In the genomic region with DNA sequence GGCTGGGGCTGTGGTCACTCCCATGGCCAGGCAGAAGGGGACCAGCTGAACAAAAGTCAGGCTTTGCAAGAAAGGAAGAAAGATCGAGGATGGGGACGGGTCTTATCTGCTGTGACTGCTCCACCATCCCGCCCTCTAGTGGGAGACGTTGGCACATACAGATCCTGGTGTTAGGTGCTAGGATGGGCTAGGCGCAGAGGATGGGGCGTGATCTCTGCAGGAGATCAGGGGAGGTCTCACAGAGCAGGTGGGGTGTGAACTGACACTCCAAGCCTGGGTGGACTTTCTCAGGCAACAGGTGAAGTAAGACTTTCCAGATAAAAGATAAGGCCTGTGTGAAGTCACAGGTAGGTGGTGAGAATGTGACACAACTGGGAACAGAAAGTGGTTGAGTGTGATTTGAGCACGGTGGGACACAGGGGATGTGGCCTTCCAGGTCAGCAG, we compare ENCODE assay signal across 9 cellular contexts.
DNase-seq lines count a peak whose midpoint lies in the region; ATAC-seq, FAIRE-seq and TF ChIP-seq lines count a peak whose summit lies in the region.
"Had no signal": no experiment of that assay in that cellular context is flagged by ENCODE, and none has a peak within 500 bp of the region (broad histone marks: within the 10 kb centered on the region; RNA-seq: fewer than 3 reads in every experiment).

No MANE protein-coding gene starts in this region.

- peaks cover 9% of the 10 kb centered on the region for H3K4me1 Mint-ChIP-seq in activated T-cell treated with anti-CD3 and anti-CD28 coated beads, Interleukin-2, amount 50 U/mL, for 72 hours (ENCODE audit: low read depth)

- peaks cover 16% of the 10 kb centered on the region for H3K27me3 Mint-ChIP-seq in activated T-cell treated with anti-CD3 and anti-CD28 coated beads, Interleukin-2, amount 50 U/mL, for 72 hours (ENCODE audit: low read depth)

- H3K27me3 ChIP-seq in Loucy (ENCODE audit: insufficient read depth, low read length, poor library complexity, severe bottlenecking) (no peaks in the 10 kb centered on the region), keratinocyte (ENCODE audit: control insufficient read depth, extremely low read depth, insufficient read depth, low read length) (peaks cover 16% of the 10 kb centered on the region), upper lobe of right lung (no peaks in the 10 kb centered on the region)

- DNase-seq in COLO668 (lab: John Stamatoyannopoulos, UW; ENCODE audit: unreplicated experiment) (peak; percentile 8), keratinocyte (ENCODE audit: low read depth, low spot score) (no peak), upper lobe of right lung (no peak), DMS79 treated with DMSO at 0.1 percent for 48 hours (lab: John Stamatoyannopoulos, UW) (no peak), SIG-M5 (lab: John Stamatoyannopoulos, UW) (no peak)
- peak; percentile 44 for DNase-seq in activated T-cell treated with anti-CD3 and anti-CD28 coated beads, Interleukin-2, amount 50 U/mL, for 72 hours

- H4K20me1 ChIP-seq in Loucy (ENCODE audit: insufficient read depth, low read length, poor library complexity, severe bottlenecking) (no peaks in the 10 kb centered on the region), keratinocyte (ENCODE audit: control insufficient read depth, extremely low read depth, insufficient read depth, low read length) (no peaks in the 10 kb centered on the region)

- dilution Hi-C loops in keratinocyte (cut with MboI; ENCODE audit: extremely low pct_ligation_motif_present, low sequenced_read_pairs), result no loop called here

- H3K4me2 ChIP-seq in Loucy (ENCODE audit: low read depth, low read length, poor library complexity, severe bottlenecking) (peak overlapping the region; percentile 49), keratinocyte (ENCODE audit: control insufficient read depth, extremely low read depth, insufficient read depth, low read depth, low read length) (no peak overlapping the region)

- H3K9ac ChIP-seq in Loucy (ENCODE audit: low read depth, low read length, poor library complexity, severe bottlenecking) (peak overlapping the region; percentile 9), keratinocyte (ENCODE audit: control insufficient read depth, extremely low read depth, insufficient read depth, low read length) (no peak overlapping the region)

- H3K9me1 ChIP-seq in keratinocyte (ENCODE audit: control insufficient read depth, extremely low read depth, insufficient read depth, low read length), result no peaks in the 10 kb centered on the region

- H3K4me1 ChIP-seq in Loucy (ENCODE audit: insufficient read depth, low read length, poor library complexity, severe bottlenecking), result no peaks in the 10 kb centered on the region
- no peaks in the 10 kb centered on the region for H3K4me1 ChIP-seq in keratinocyte (ENCODE audit: control insufficient read depth, extremely low read depth, insufficient read depth, low read length)
- H3K4me1 ChIP-seq in upper lobe of right lung, result no peaks in the 10 kb centered on the region

- H2AFZ ChIP-seq in Loucy (ENCODE audit: low read length) (peak overlapping the region; percentile 81), keratinocyte (ENCODE audit: control insufficient read depth, low read length) (no peak overlapping the region)

- H3K27ac ChIP-seq in keratinocyte (ENCODE audit: control insufficient read depth, insufficient read depth, low read length) (no peak overlapping the region), upper lobe of right lung (no peak overlapping the region)

- H3K4me3 Mint-ChIP-seq in activated T-cell treated with anti-CD3 and anti-CD28 coated beads, Interleukin-2, amount 50 U/mL, for 72 hours, result no peak overlapping the region
- H3K4me3 Mint-ChIP-seq: central memory CD8-positive, alpha-beta T cell had no signal

- no peaks in the 10 kb centered on the region for H3K9me2 ChIP-seq in Loucy (replicated peaks; ENCODE audit: low read depth, low read length)

- H3K9me3 Mint-ChIP-seq in activated T-cell treated with anti-CD3 and anti-CD28 coated beads, Interleukin-2, amount 50 U/mL, for 72 hours, result peaks cover 0 to 8% of the 10 kb centered on the region in 2 donors
- H3K9me3 Mint-ChIP-seq: central memory CD8-positive, alpha-beta T cell had no signal

- no peaks in the 10 kb centered on the region for H3K79me2 ChIP-seq in Loucy (ENCODE audit: insufficient read depth, low read length)
- H3K79me2 ChIP-seq in keratinocyte (ENCODE audit: control insufficient read depth, insufficient read depth, low read length), result no peaks in the 10 kb centered on the region

- peaks cover 3 to 8% of the 10 kb centered on the region in 2 donors for H3K36me3 Mint-ChIP-seq in activated T-cell treated with anti-CD3 and anti-CD28 coated beads, Interleukin-2, amount 50 U/mL, for 72 hours (ENCODE audit: insufficient read depth in 2 of 2)

- no peaks in the 10 kb centered on the region for H3F3A ChIP-seq in Loucy (ENCODE audit: low read depth)

- H3K36me3 ChIP-seq in Loucy (ENCODE audit: insufficient read depth, low read length) (no peaks in the 10 kb centered on the region), keratinocyte (ENCODE audit: control insufficient read depth in 2 of 2, extremely low read depth in 1 of 2, insufficient read depth in 2 of 2, low read length in 2 of 2) (no peaks in the 10 kb centered on the region), upper lobe of right lung (no peaks in the 10 kb centered on the region)

- H3K27ac Mint-ChIP-seq in activated T-cell treated with anti-CD3 and anti-CD28 coated beads, Interleukin-2, amount 50 U/mL, for 72 hours, result no peak overlapping the region

- no peak for FAIRE-seq in keratinocyte (lab: Jason Lieb, UNC)

- TF ChIP-seq CTCF in Loucy (conservative IDR thresholded peaks at IDR 0.05; ENCODE audit: low read length) (peak; percentile 83), keratinocyte (optimal IDR thresholded peaks at IDR 0.05 in 1 of 3, IDR thresholded peaks at IDR 0.05 in 1 of 3, conservative IDR thresholded peaks at IDR 0.05 in 1 of 3; ENCODE audit: extremely low read depth in 1 of 3, insufficient read depth in 2 of 3, low read length in 3 of 3) (peak; percentile 63 to 81 (median 68)), upper lobe of right lung (IDR thresholded peaks at IDR 0.05) (peak; percentile 32)

- H3K4me3 ChIP-seq in Loucy (ENCODE audit: low read length, poor library complexity, severe bottlenecking) (peak overlapping the region; percentile 52), keratinocyte (ENCODE audit: control insufficient read depth in 2 of 3, extremely low read depth in 1 of 3, insufficient read depth in 2 of 3, low read depth in 1 of 3, low read length in 3 of 3) (no peak overlapping the region), upper lobe of right lung (no peak overlapping the region)

- intact Hi-C loops in upper lobe of right lung (cut with DNase I), result no loop called here

- H3K9me3 ChIP-seq in Loucy (ENCODE audit: insufficient read depth, low read depth, low read length), result no peaks in the 10 kb centered on the region
- H3K9me3 ChIP-seq in keratinocyte (ENCODE audit: control insufficient read depth, low read depth, low read length), result peaks cover 2% of the 10 kb centered on the region
- H3K9me3 ChIP-seq in upper lobe of right lung, result no peaks in the 10 kb centered on the region

- peak; percentile 66 to 69 for ATAC-seq in activated T-cell treated with anti-CD3 and anti-CD28 coated beads, Interleukin-2, amount 50 U/mL, for 72 hours (replicated peaks in 1 of 2)
- ATAC-seq in upper lobe of right lung (peak; percentile 40), GM18873 (IDR thresholded peaks at IDR 0.05; ENCODE audit: low FRiP score, unreplicated experiment) (no peak)

Comparison
In these comparisons a context has a peak if more than half of its experiments do, and no peak if none do; other contexts are left out.
1. DNase-seq: peak in COLO668 (single experiment) and activated T-cell treated with anti-CD3 and anti-CD28 coated beads, Interleukin-2, amount 50 U/mL, for 72 hours (2 of 2); none in keratinocyte (single experiment), upper lobe of right lung (single experiment), DMS79 treated with DMSO at 0.1 percent for 48 hours (single experiment) and SIG-M5 (single experiment).
2. CTCF ChIP-seq: peak in every context shown above with its lines; median percentile 83 in Loucy; 68 in keratinocyte; 32 in upper lobe of right lung.